ENCODE assay signal across 9 cellular contexts in genomic region chr17:28849281-28849680, GRCh38. TPM values are rescaled to one million over a fixed set of nuclear protein-coding genes. Genes with fewer than 3 reads are reported as not detected.
DNase-seq lines count a peak whose midpoint lies in the region; ATAC-seq and TF ChIP-seq lines count a peak whose summit lies in the region.
"Had no signal": no experiment of that assay in that cellular context is flagged by ENCODE, and none has a peak within 500 bp of the region (broad histone marks: within the 10 kb centered on the region; RNA-seq: fewer than 3 reads in every experiment).

No MANE protein-coding gene starts in this region.

- in situ Hi-C loops in ACHN (cut with HindIII; ENCODE audit: low pct_ligation_motif_present, low pct_unique_long_range_greater_than_20kb, low sequenced_read_pairs): no loop called here

- H3K79me2 ChIP-seq in PC-3 (ENCODE audit: low read length): no peaks in the 10 kb centered on the region

- no peaks in the 10 kb centered on the region for H3K27me3 ChIP-seq in PC-3 (ENCODE audit: low read length)
- H3K27me3 ChIP-seq: adrenal gland had no signal

- H3K36me3 ChIP-seq in PC-3 (ENCODE audit: low read depth, low read length): no peaks in the 10 kb centered on the region
- H3K36me3 ChIP-seq: adrenal gland had no signal

- CTCF ChIA-PET in PC-3 (lab: Charles Lee): interaction anchor here (0.6 kb wide), 1 partner anchor 41 kb away, joined by 3 read pairs; no protein-coding TSS in a partner anchor

- POLR2A ChIA-PET in PC-3 (lab: Charles Lee; ENCODE audit: unreplicated experiment): no interaction called here

- no peaks in the 10 kb centered on the region for H3F3A ChIP-seq in PC-3 (ENCODE audit: low read length, unreplicated experiment)

- DNase-seq in ACHN (peak; percentile 19), EH (ENCODE audit: low read depth) (peak; percentile 15), PC-3 (no peak), epithelial cell of proximal tubule (ENCODE audit: low read depth) (no peak), HCEC 1CT (no peak), GM19238 (ENCODE audit: insufficient read length, low spot score) (no peak)
- DNase-seq in activated effector memory CD4-positive, alpha-beta T cell treated with anti-CD3 and anti-CD28 coated beads, Interleukin-2, amount 50 U/mL, for 16 hours: no peak

- ATAC-seq in PC-3: 0 out of 2 replicates have a peak, but pooled peaks have one; percentile 33
- no peak for ATAC-seq in GM19452 (IDR thresholded peaks at IDR 0.05; ENCODE audit: unreplicated experiment)

- H3K9me3 ChIP-seq in PC-3 (ENCODE audit: low read length): no peaks in the 10 kb centered on the region
- H3K9me3 ChIP-seq: adrenal gland had no signal

- no peak overlapping the region for H3K27ac ChIP-seq in PC-3 (ENCODE audit: low read length)
- H3K27ac ChIP-seq: adrenal gland had no signal

- intact Hi-C loops in PC-3 (cut with micrococcal nuclease): loop anchor here (10.0 kb wide), 1 partner anchor 56 kb away; the partner anchor contains the start of gene DHRS13

- no peaks in the 10 kb centered on the region for H4K20me1 ChIP-seq in PC-3 (ENCODE audit: low read length)

- 0 out of 2 replicates have a peak, but pooled peaks have one; percentile 18 for TF ChIP-seq CTCF in PC-3 (conservative IDR thresholded peaks at IDR 0.05; ENCODE audit: low read depth, low read length)
- peak; percentile 7 for TF ChIP-seq CTCF in epithelial cell of proximal tubule (conservative IDR thresholded peaks at IDR 0.05; ENCODE audit: low read depth, low read length)

- H3K9me2 ChIP-seq in PC-3 (replicated peaks; ENCODE audit: low read length): no peaks in the 10 kb centered on the region

- no peak overlapping the region for H2AFZ ChIP-seq in PC-3 (ENCODE audit: low read length)

- H3K9ac ChIP-seq in PC-3 (ENCODE audit: low read length): no peak overlapping the region

- 0 out of 2 replicates have a peak, but pooled peaks cover 2% of the 10 kb centered on the region for H3K4me1 ChIP-seq in PC-3 (ENCODE audit: insufficient read depth, low read length)
- H3K4me1 ChIP-seq: adrenal gland had no signal

- no peak overlapping the region for H3K4me2 ChIP-seq in PC-3 (ENCODE audit: low read length)

- BruUV-seq in PC-3 (replicated peaks; lab: Mats Ljungman, UMichigan): no TSS peak

- H3K4me3 ChIP-seq in PC-3 (ENCODE audit: low read length): no peak overlapping the region
- H3K4me3 ChIP-seq in epithelial cell of proximal tubule (ENCODE audit: low read depth, low read length): no peak overlapping the region
- H3K4me3 ChIP-seq: adrenal gland had no signal

RNA-seq across cellular contexts. Expression of gene ERAL1, which starts 5.5 kb away (rescaled TPM):
- total RNA-seq in PC-3 (2014; rRNA removed): 25.8 and 30.5 TPM in 2 replicates
- total RNA-seq in epithelial cell of proximal tubule: 86.9 and 94.9 TPM in 2 replicates

RNA-seq across cellular contexts. Expression of gene FAM222B, which starts 6.7 kb away (rescaled TPM):
- total RNA-seq in PC-3 (2014; rRNA removed): 4.8 and 6.5 TPM in 2 replicates
- 11.9 and 14.2 TPM in 2 replicates for total RNA-seq in epithelial cell of proximal tubule

RNA-seq across cellular contexts. Expression of gene FLOT2, which starts 48.3 kb away (rescaled TPM):
- total RNA-seq in PC-3 (2014; rRNA removed) (23.1 and 34.7 TPM in 2 replicates), epithelial cell of proximal tubule (83.5 and 92.5 TPM in 2 replicates)

RNA-seq across cellular contexts. Expression of gene DHRS13, which starts 53.6 kb away (rescaled TPM):
- total RNA-seq in PC-3 (2014; rRNA removed) (4.9 and 5.1 TPM in 2 replicates), epithelial cell of proximal tubule (14.0 and 18.0 TPM in 2 replicates)

Comparison
In these comparisons a context has a peak if more than half of its experiments do, and no peak if none do; other contexts are left out.
1. DNase-seq: peak in ACHN (single experiment) and EH (single experiment); none in PC-3 (single experiment), epithelial cell of proximal tubule (single experiment), HCEC 1CT (single experiment), GM19238 (single experiment) and activated effector memory CD4-positive, alpha-beta T cell treated with anti-CD3 and anti-CD28 coated beads, Interleukin-2, amount 50 U/mL, for 16 hours (single experiment).